In the genomic region with DNA sequence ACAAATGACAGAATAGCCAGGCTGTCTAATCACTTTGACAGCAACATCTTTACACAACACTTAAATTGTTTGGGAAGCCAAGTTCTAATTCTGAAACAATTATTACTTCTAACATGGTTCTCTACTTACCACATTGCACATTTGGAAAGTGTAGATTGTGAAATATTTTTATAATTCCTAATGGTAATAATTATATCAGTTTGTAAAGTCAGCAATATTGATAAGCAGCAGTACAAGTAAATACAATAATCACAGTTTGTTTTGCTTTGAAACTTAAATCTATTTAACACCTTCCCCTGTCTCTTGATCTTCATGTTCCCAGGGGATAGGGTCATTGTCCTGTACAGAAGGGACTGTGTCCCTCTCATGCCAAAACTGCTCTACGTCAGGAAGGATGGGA, we compare ENCODE assay signal across 28 cellular contexts. TPM values are rescaled to one million over a fixed set of nuclear protein-coding genes. Genes with fewer than 3 reads are reported as not detected.
"Had no signal": no experiment of that assay in that cellular context is flagged by ENCODE, and none has a peak within 500 bp of the region (broad histone marks: within the 10 kb centered on the region; RNA-seq: fewer than 3 reads in every experiment).

No MANE protein-coding gene starts in this region.

- H3K9me3 ChIP-seq: heart right ventricle, mucosa of descending colon, stomach had no signal

- H3K27me3 ChIP-seq: dorsolateral prefrontal cortex, heart right ventricle, stomach had no signal

- DNase-seq: cortex of kidney; dorsolateral prefrontal cortex; effector CD8-positive, alpha-beta T cell; heart right ventricle; hypothalamus; kidney glomerular epithelial cell; mucosa of descending colon; naive thymus-derived CD8-positive, alpha-beta T cell; posterior cingulate gyrus; small intestine; stimulated activated CD4-positive, alpha-beta T cell treated with anti-CD3 and anti-CD28 coated beads, Interleukin-12 subunit alpha, Interleukin-12 subunit beta, amount 100 ng/mL, for 4 hours; stimulated activated naive CD4-positive, alpha-beta T cell; stomach; substantia nigra; trophoblast cell had no signal

- H3K27ac ChIP-seq: heart right ventricle, stomach had no signal

- H3K4me1 ChIP-seq: heart right ventricle, stomach had no signal

- H3K4me3 Mint-ChIP-seq: naive thymus-derived CD8-positive, alpha-beta T cell; neural crest cell had no signal

- ATAC-seq: esophagus mucosa; heart right ventricle; mucosa of descending colon; naive thymus-derived CD8-positive, alpha-beta T cell had no signal

- FAIRE-seq: endometrium, frontal cortex, islet of Langerhans, small intestine had no signal

- H3K9me3 Mint-ChIP-seq: naive thymus-derived CD8-positive, alpha-beta T cell; neural crest cell had no signal

- H3K4me1 Mint-ChIP-seq: neural crest cell had no signal

- H3K4me3 ChIP-seq: dorsolateral prefrontal cortex, heart right ventricle, mucosa of descending colon, stomach had no signal

RNA-seq across cellular contexts. Expression of gene GPR151, which starts 1.4 kb away (rescaled TPM):
- total RNA-seq: esophagus mucosa; fibroblast of lung; glomerular endothelial cell; heart right ventricle; liver; lung microvascular endothelial cell; mesenteric fat pad; mucosa of descending colon; naive thymus-derived CD8-positive, alpha-beta T cell; neural crest cell; osteocyte; pulmonary artery endothelial cell; stomach; urinary bladder had no signal
- polyA plus RNA-seq: fibroblast of lung; heart right ventricle; liver; naive thymus-derived CD8-positive, alpha-beta T cell; small intestine; stomach; urinary bladder had no signal
